17 cellular contexts compared by ENCODE assay signal in genomic region chr1:10839188-10839770, GRCh38. TPM values are rescaled to one million over a fixed set of nuclear protein-coding genes. Genes with fewer than 3 reads are reported as not detected.
DNase-seq lines count a peak whose midpoint lies in the region; ATAC-seq and TF ChIP-seq lines count a peak whose summit lies in the region.
"Had no signal": no experiment of that assay in that cellular context is flagged by ENCODE, and none has a peak within 500 bp of the region (broad histone marks: within the 10 kb centered on the region; RNA-seq: fewer than 3 reads in every experiment).

No MANE protein-coding gene starts in this region.

- H2BK20ac ChIP-seq in H9 (ENCODE audit: low read depth, low read length, poor library complexity, severe bottlenecking), result no peak overlapping the region

- peaks cover 8 to 9% of the 10 kb centered on the region in 2 experiments for H3K9me3 Mint-ChIP-seq in H9
- H3K9me3 Mint-ChIP-seq in glutamatergic neuron (ENCODE audit: unreplicated experiment), result peaks cover 15% of the 10 kb centered on the region
- peaks cover 9% of the 10 kb centered on the region for H3K9me3 Mint-ChIP-seq in nephron progenitor cell

- no peaks in the 10 kb centered on the region for H3K9me3 ChIP-seq in H9 (ENCODE audit: control insufficient read depth, low read depth, low read length)
- H3K9me3 ChIP-seq in upper lobe of right lung, result no peaks in the 10 kb centered on the region
- H3K9me3 ChIP-seq: SK-N-SH had no signal

- H3K36me3 ChIP-seq in upper lobe of right lung, result no peaks in the 10 kb centered on the region

- H3K4me2 ChIP-seq in H9 (ENCODE audit: insufficient read depth, insufficient read length, low read length), result no peak overlapping the region
- H3K4me2 ChIP-seq: SK-N-SH had no signal

- no peak overlapping the region for H3K4ac ChIP-seq in H9 (ENCODE audit: low read depth, low read length)

- H3K27ac ChIP-seq in H9 (ENCODE audit: insufficient read length, low read depth, low read length) (no peak overlapping the region), upper lobe of right lung (no peak overlapping the region)

- H3K4me3 ChIP-seq in upper lobe of right lung, result no peak overlapping the region

- H2BK5ac ChIP-seq in H9 (ENCODE audit: insufficient read length, low read length), result no peak overlapping the region

- peak; percentile 62 for DNase-seq in H9
- peak; percentile 95 to 98 for DNase-seq in NCI-H526 (lab: John Stamatoyannopoulos, UW)
- DNase-seq in glutamatergic neuron, result no peak
- DNase-seq in upper lobe of right lung, result peak; percentile 47
- DNase-seq in NCI-H2171 treated with DMSO at 0.1 percent for 48 hours (lab: John Stamatoyannopoulos, UW), result no peak
- DNase-seq in LoVo (ENCODE audit: low spot score), result no peak
- no peak for DNase-seq in nephron progenitor cell
- DNase-seq: C1 segment of cervical spinal cord; CD8-positive, alpha-beta T cell; KBM-7; NCI-H1105 treated with DMSO at 0.1 percent for 48 hours; NCI-H2029 treated with DMSO at 0.1 percent for 48 hours; NCI-H446 treated with DMSO at 0.1 percent for 48 hours; NK-92 treated with Interleukin-12 subunit alpha and Interleukin-12 subunit beta, amount 100 ng/mL, for 24 hours; SIG-M5; SK-N-SH had no signal

- H3K18ac ChIP-seq in H9 (ENCODE audit: insufficient read length, low read depth, low read length), result no peak overlapping the region

- H3K27me3 ChIP-seq in H9 (ENCODE audit: insufficient read depth, low read length) (no peaks in the 10 kb centered on the region), upper lobe of right lung (peaks cover 26% of the 10 kb centered on the region)

- peaks cover 3% of the 10 kb centered on the region for H3K23me2 ChIP-seq in H9 (ENCODE audit: insufficient read length, low read depth, low read length, poor library complexity, severe bottlenecking)

- no peak overlapping the region for H3T11ph ChIP-seq in H9 (ENCODE audit: low read length)

- no peak overlapping the region for H4K91ac ChIP-seq in H9 (ENCODE audit: insufficient read length, low read depth, low read length)

- no peak overlapping the region for H2BK15ac ChIP-seq in H9 (ENCODE audit: low read depth, low read length)

- intact Hi-C loops in upper lobe of right lung (cut with DNase I), result no loop called here

- no peaks in the 10 kb centered on the region for H4K20me1 ChIP-seq in H9 (ENCODE audit: control insufficient read depth, insufficient read depth, insufficient read length)

- H3K79me1 ChIP-seq in H9 (ENCODE audit: insufficient read depth, low read depth, low read length, poor library complexity, severe bottlenecking), result no peaks in the 10 kb centered on the region

- no peak overlapping the region for H2AK5ac ChIP-seq in H9 (ENCODE audit: insufficient read length, low read length)

- H3K36me3 Mint-ChIP-seq in H9 (ENCODE audit: insufficient read depth in 1 of 3, low read depth in 3 of 3) (peaks cover 0 to 9% (median 3%) of the 10 kb centered on the region in 3 experiments; a peak in 4 of 7 replicates), glutamatergic neuron (ENCODE audit: unreplicated experiment) (peaks cover 8% of the 10 kb centered on the region), nephron progenitor cell (ENCODE audit: low read depth) (peaks cover 5% of the 10 kb centered on the region)
- H3K36me3 Mint-ChIP-seq: CD8-positive, alpha-beta T cell had no signal

- no peaks in the 10 kb centered on the region for H3K79me2 ChIP-seq in H9 (ENCODE audit: insufficient read depth, low read length)

- peak overlapping the region in 1 of 2 experiments; percentile 47; a peak in 3 of 5 replicates for H3K4me3 Mint-ChIP-seq in H9
- peak overlapping the region; percentile 17 for H3K4me3 Mint-ChIP-seq in glutamatergic neuron (ENCODE audit: unreplicated experiment)
- no peak overlapping the region for H3K4me3 Mint-ChIP-seq in nephron progenitor cell
- H3K4me3 Mint-ChIP-seq: CD8-positive, alpha-beta T cell had no signal

- peaks cover 7% of the 10 kb centered on the region for H3K27me3 Mint-ChIP-seq in H9 (ENCODE audit: low read depth)
- H3K27me3 Mint-ChIP-seq in glutamatergic neuron (ENCODE audit: unreplicated experiment), result peaks cover 10% of the 10 kb centered on the region
- H3K27me3 Mint-ChIP-seq in nephron progenitor cell (ENCODE audit: low read depth, poor library complexity), result peaks cover 41% of the 10 kb centered on the region

- no peak overlapping the region for H4K8ac ChIP-seq in H9 (replicated peaks; ENCODE audit: insufficient read length, low read depth, low read length)

- no peak overlapping the region for H3K23ac ChIP-seq in H9 (ENCODE audit: insufficient read length, low read depth, low read length)

- H3K4me1 Mint-ChIP-seq in H9 (peaks cover 36% of the 10 kb centered on the region in 2 experiments), glutamatergic neuron (ENCODE audit: low read depth, unreplicated experiment) (peaks cover 23% of the 10 kb centered on the region), nephron progenitor cell (peaks cover 36% of the 10 kb centered on the region)

- no peak overlapping the region; the same call in 1 of the 2 replicates for H3K14ac ChIP-seq in H9 (ENCODE audit: insufficient read depth, low read length)

- H4K5ac ChIP-seq in H9 (ENCODE audit: insufficient read length, low read depth, low read length), result no peak overlapping the region

- WGBS in H9 (ENCODE audit: extremely low coverage, insufficient read length, low lambda C conversion rate), result 100% methylated on average over 2 of the region's 9 CpGs

- no peak overlapping the region for H3K56ac ChIP-seq in H9 (ENCODE audit: insufficient read length, low read depth, low read length)

- no peak overlapping the region for H3K9ac ChIP-seq in H9 (ENCODE audit: extremely low read depth, insufficient read length, low read length)
- H3K9ac ChIP-seq: SK-N-SH had no signal

- H2BK120ac ChIP-seq in H9 (ENCODE audit: low read depth, low read length, poor library complexity, severe bottlenecking), result no peak overlapping the region

- ATAC-seq in upper lobe of right lung, result no peak
- ATAC-seq: CD8-positive, alpha-beta T cell; Panc1 had no signal

- TF ChIP-seq CTCF in H9 (conservative IDR thresholded peaks at IDR 0.05) (no peak), glutamatergic neuron (IDR thresholded peaks at IDR 0.05; ENCODE audit: partially characterized antibody, unreplicated experiment) (no peak), upper lobe of right lung (IDR thresholded peaks at IDR 0.05) (no peak), nephron progenitor cell (IDR thresholded peaks at IDR 0.05) (no peak)

- no peak overlapping the region for H2AFZ ChIP-seq in H9 (ENCODE audit: low read length)

- H3K4me1 ChIP-seq in H9 (ENCODE audit: insufficient read depth, low read length) (peaks cover 4% of the 10 kb centered on the region; the same call in 1 of the 2 replicates), upper lobe of right lung (peaks cover 10% of the 10 kb centered on the region)

- no peak overlapping the region for H2BK12ac ChIP-seq in H9 (ENCODE audit: insufficient read length, low read depth, low read length)

- no peak overlapping the region; a peak in 1 of 7 replicates for H3K27ac Mint-ChIP-seq in H9
- H3K27ac Mint-ChIP-seq in glutamatergic neuron (ENCODE audit: unreplicated experiment), result no peak overlapping the region
- H3K27ac Mint-ChIP-seq in nephron progenitor cell, result no peak overlapping the region
- H3K27ac Mint-ChIP-seq: CD8-positive, alpha-beta T cell had no signal

RNA-seq across cellular contexts. Expression of gene CASZ1, which starts 42.8 kb away (rescaled TPM):
- total RNA-seq in H9 (2021) (2.3 and 3.9 TPM in 2 replicates), glutamatergic neuron (ENCODE audit: unreplicated experiment) (18.3 TPM), upper lobe of right lung (63.6 TPM)

Comparison
In these comparisons a context has a peak if more than half of its experiments do, and no peak if none do; other contexts are left out.
1. DNase-seq: peak in H9 (single experiment), NCI-H526 (2 of 2) and upper lobe of right lung (single experiment); none in glutamatergic neuron (single experiment), NCI-H2171 treated with DMSO at 0.1 percent for 48 hours (single experiment), LoVo (single experiment) and nephron progenitor cell (single experiment).